4 cellular contexts compared by ENCODE assay signal in genomic region chrX:49720106-49720505, GRCh38. TPM values are rescaled to one million over a fixed set of nuclear protein-coding genes. Genes with fewer than 3 reads are reported as not detected.
"Had no signal": no experiment of that assay in that cellular context is flagged by ENCODE, and none has a peak within 500 bp of the region (broad histone marks: within the 10 kb centered on the region; RNA-seq: fewer than 3 reads in every experiment).

No MANE protein-coding gene starts in this region.

RNA-seq across cellular contexts. Expression of gene PAGE1, which starts 24.3 kb away (rescaled TPM):
- total RNA-seq: GM23248, H1, HT-29 had no signal
- polyA plus RNA-seq: GM23248, H1, IgD-negative memory B cell had no signal
